ENCODE assay signal across 1 cellular context in the genomic region with DNA sequence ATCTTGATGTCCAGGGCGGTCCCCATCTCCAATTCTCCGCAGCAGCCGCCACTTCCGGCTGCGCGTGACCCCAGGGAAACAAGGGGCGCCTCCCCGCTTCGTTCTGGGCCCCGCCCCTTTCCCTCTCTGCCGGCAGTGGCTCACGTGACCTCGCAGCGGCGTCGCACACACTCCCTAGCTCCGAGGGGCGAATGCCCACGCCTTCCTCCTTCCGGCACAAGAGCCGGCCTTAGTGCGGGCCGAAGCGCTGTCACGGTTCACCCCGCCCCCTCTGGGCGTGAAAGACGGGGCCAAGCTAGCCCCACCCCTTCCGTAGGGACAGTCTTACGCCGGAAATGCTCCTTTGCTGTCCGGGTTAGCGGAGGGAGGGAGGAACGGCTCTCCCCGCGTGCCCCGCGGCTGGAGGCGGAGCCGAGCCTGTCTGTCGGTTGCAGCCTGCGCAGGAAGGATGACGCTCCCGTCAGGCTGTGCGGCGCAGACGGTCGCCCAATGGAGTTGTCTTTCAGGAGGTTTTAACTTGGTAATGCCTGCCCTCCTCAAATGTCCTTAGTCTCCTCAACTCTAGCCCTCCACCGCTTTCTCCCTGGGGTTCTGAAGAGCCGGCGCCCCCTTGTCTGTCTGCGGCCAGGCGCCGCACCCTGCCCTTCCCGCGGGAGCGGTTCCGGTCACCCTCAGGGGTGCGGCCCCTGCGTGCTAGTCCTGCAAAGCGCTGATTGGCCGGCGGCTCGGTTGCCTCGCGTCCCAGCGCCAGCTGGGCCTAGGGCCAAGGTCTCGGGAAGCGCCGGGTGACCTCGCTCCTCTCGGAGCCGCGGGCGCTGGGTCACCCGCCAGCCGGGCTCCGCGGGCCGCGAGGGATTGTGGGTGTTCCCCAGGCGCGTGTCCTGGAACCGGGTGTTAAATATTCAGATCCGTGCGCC.
TF ChIP-seq lines count a peak whose summit lies in the region.

A gene (minus strand): TSS at position 66 of the 917 bp plus-strand sequence. CDS start 40 bp downstream, at position 26.

TF ChIP-seq in HepG2, 621 proteins besides CTCF, POLR2A, EP300 and RAD21 (continued from another document):
- TF ChIP-seq, protein P1, sequence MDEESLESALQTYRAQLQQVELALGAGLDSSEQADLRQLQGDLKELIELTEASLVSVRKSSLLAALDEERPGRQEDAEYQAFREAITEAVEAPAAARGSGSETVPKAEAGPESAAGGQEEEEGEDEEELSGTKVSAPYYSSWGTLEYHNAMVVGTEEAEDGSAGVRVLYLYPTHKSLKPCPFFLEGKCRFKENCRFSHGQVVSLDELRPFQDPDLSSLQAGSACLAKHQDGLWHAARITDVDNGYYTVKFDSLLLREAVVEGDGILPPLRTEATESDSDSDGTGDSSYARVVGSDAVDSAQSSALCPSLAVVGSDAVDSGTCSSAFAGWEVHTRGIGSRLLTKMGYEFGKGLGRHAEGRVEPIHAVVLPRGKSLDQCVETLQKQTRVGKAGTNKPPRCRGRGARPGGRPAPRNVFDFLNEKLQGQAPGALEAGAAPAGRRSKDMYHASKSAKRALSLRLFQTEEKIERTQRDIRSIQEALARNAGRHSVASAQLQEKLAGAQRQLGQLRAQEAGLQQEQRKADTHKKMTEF (CRISPR knock-in tag; IDR thresholded peaks at IDR 0.05), result peak; percentile 95
- TF ChIP-seq NR2F2 (IDR thresholded peaks at IDR 0.05; ENCODE audit: borderline replicate concordance, low read depth) (no peak), FOXK1 (CRISPR knock-in tag; IDR thresholded peaks at IDR 0.05; ENCODE audit: borderline replicate concordance, low read depth) (peak; percentile 70; the same call in 1 of the 2 replicates), CEBPB (IDR thresholded peaks at IDR 0.05; ENCODE audit: borderline replicate concordance, low read depth, low read length) (no peak), AGO1 (IDR thresholded peaks at IDR 0.05; ENCODE audit: low read depth, low read length, poor library complexity, severe bottlenecking) (peak; percentile 74), ZNF230 (CRISPR knock-in tag; IDR thresholded peaks at IDR 0.05) (no peak), SALL1 (CRISPR knock-in tag; IDR thresholded peaks at IDR 0.05) (peak; percentile 74), FOXA3 (CRISPR knock-in tag; IDR thresholded peaks at IDR 0.05) (peak; percentile 56), GABPA (IDR thresholded peaks at IDR 0.05; ENCODE audit: low read depth, low read length) (peak; percentile 88), GABPA (CRISPR knock-in tag; IDR thresholded peaks at IDR 0.05; ENCODE audit: low read depth) (peak; percentile 96), MYC (CRISPR knock-in tag; IDR thresholded peaks at IDR 0.05; ENCODE audit: borderline replicate concordance) (peak; percentile 75; the same call in 1 of the 2 replicates), TSC22D2 (CRISPR knock-in tag; IDR thresholded peaks at IDR 0.05; ENCODE audit: borderline replicate concordance) (no peak), PHF8 (CRISPR knock-in tag; IDR thresholded peaks at IDR 0.05) (peak; percentile 78), ZC3H4 (CRISPR knock-in tag; IDR thresholded peaks at IDR 0.05; ENCODE audit: borderline replicate concordance) (no peak), PAX8 (CRISPR knock-in tag; IDR thresholded peaks at IDR 0.05; ENCODE audit: borderline replicate concordance) (no peak)
- TF ChIP-seq, protein P2, sequence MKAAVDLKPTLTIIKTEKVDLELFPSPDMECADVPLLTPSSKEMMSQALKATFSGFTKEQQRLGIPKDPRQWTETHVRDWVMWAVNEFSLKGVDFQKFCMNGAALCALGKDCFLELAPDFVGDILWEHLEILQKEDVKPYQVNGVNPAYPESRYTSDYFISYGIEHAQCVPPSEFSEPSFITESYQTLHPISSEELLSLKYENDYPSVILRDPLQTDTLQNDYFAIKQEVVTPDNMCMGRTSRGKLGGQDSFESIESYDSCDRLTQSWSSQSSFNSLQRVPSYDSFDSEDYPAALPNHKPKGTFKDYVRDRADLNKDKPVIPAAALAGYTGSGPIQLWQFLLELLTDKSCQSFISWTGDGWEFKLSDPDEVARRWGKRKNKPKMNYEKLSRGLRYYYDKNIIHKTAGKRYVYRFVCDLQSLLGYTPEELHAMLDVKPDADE (CRISPR knock-in tag; IDR thresholded peaks at IDR 0.05), result no peak
- TF ChIP-seq, protein P3, sequence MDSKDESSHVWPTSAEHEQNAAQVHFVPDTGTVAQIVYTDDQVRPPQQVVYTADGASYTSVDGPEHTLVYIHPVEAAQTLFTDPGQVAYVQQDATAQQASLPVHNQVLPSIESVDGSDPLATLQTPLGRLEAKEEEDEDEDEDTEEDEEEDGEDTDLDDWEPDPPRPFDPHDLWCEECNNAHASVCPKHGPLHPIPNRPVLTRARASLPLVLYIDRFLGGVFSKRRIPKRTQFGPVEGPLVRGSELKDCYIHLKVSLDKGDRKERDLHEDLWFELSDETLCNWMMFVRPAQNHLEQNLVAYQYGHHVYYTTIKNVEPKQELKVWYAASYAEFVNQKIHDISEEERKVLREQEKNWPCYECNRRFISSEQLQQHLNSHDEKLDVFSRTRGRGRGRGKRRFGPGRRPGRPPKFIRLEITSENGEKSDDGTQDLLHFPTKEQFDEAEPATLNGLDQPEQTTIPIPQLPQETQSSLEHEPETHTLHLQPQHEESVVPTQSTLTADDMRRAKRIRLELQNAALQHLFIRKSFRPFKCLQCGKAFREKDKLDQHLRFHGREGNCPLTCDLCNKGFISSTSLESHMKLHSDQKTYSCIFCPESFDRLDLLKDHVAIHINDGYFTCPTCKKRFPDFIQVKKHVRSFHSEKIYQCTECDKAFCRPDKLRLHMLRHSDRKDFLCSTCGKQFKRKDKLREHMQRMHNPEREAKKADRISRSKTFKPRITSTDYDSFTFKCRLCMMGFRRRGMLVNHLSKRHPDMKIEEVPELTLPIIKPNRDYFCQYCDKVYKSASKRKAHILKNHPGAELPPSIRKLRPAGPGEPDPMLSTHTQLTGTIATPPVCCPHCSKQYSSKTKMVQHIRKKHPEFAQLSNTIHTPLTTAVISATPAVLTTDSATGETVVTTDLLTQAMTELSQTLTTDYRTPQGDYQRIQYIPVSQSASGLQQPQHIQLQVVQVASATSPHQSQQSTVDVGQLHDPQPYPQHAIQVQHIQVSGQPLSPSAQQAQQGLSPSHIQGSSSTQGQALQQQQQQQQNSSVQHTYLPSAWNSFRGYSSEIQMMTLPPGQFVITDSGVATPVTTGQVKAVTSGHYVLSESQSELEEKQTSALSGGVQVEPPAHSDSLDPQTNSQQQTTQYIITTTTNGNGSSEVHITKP (CRISPR knock-in tag; IDR thresholded peaks at IDR 0.05; ENCODE audit: low read depth), result peak; percentile 87
- TF ChIP-seq, protein P4, sequence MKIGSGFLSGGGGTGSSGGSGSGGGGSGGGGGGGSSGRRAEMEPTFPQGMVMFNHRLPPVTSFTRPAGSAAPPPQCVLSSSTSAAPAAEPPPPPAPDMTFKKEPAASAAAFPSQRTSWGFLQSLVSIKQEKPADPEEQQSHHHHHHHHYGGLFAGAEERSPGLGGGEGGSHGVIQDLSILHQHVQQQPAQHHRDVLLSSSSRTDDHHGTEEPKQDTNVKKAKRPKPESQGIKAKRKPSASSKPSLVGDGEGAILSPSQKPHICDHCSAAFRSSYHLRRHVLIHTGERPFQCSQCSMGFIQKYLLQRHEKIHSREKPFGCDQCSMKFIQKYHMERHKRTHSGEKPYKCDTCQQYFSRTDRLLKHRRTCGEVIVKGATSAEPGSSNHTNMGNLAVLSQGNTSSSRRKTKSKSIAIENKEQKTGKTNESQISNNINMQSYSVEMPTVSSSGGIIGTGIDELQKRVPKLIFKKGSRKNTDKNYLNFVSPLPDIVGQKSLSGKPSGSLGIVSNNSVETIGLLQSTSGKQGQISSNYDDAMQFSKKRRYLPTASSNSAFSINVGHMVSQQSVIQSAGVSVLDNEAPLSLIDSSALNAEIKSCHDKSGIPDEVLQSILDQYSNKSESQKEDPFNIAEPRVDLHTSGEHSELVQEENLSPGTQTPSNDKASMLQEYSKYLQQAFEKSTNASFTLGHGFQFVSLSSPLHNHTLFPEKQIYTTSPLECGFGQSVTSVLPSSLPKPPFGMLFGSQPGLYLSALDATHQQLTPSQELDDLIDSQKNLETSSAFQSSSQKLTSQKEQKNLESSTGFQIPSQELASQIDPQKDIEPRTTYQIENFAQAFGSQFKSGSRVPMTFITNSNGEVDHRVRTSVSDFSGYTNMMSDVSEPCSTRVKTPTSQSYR (CRISPR knock-in tag; IDR thresholded peaks at IDR 0.05; ENCODE audit: borderline replicate concordance), result peak; percentile 78; the same call in 1 of the 2 replicates
- TF ChIP-seq, protein P5, sequence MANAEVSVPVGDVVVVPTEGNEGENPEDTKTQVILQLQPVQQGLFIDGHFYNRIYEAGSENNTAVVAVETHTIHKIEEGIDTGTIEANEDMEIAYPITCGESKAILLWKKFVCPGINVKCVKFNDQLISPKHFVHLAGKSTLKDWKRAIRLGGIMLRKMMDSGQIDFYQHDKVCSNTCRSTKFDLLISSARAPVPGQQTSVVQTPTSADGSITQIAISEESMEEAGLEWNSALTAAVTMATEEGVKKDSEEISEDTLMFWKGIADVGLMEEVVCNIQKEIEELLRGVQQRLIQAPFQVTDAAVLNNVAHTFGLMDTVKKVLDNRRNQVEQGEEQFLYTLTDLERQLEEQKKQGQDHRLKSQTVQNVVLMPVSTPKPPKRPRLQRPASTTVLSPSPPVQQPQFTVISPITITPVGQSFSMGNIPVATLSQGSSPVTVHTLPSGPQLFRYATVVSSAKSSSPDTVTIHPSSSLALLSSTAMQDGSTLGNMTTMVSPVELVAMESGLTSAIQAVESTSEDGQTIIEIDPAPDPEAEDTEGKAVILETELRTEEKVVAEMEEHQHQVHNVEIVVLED (CRISPR knock-in tag; IDR thresholded peaks at IDR 0.05; ENCODE audit: borderline replicate concordance), result peak; percentile 96
